ENCODE assay signal across 9 cellular contexts in the genomic region with DNA sequence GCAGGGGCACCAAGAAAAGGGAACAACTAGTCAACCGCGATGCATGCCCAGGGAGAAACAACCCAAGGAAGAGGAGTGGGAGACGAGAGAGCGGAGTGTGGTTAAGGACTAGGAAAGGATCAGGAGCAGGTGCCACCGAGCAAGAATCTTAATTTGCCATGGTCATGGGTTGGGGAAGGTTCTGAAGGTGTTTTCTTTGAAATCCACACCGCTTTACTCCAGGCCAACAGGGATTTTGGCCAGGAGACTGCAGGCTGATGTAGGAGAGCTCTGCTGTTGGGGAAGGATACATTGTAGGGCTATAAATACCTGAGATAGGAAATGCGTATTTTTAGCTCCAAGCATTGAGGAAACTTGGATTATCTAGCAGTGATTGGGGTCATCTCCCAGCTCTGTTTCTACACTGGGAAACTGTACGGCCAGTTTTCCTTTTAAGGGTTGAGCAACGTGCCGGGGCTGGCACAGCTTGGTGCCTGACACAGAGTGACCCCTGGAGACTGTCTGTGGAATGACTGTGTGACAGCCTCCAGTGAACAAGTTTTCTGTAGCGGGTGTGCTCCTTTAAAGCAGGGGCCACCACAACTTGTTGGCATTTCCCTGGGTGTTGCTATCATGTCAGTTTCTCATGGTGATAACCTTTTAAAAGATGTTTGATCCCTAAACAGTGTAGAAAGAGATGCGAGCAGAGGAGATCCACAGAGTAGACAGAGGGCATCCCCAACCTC. TPM values are rescaled to one million over a fixed set of nuclear protein-coding genes. Genes with fewer than 3 reads are reported as not detected.
DNase-seq lines count a peak whose midpoint lies in the region; ATAC-seq and TF ChIP-seq lines count a peak whose summit lies in the region.
"Had no signal": no experiment of that assay in that cellular context is flagged by ENCODE, and none has a peak within 500 bp of the region (broad histone marks: within the 10 kb centered on the region; RNA-seq: fewer than 3 reads in every experiment).

No MANE protein-coding gene starts in this region.

- no peak overlapping the region for H4K5ac ChIP-seq in mesendoderm (ENCODE audit: low read length)

- no peaks in the 10 kb centered on the region for H3K27me3 ChIP-seq in mesendoderm (ENCODE audit: insufficient read depth, low read length, poor library complexity)

- H3K18ac ChIP-seq in mesendoderm (ENCODE audit: low read length) = no peak overlapping the region

- WGBS in mesendoderm (ENCODE audit: extremely low coverage, insufficient coverage, low lambda C conversion rate) = no CpG with 5 or more reads among the region's 12 CpGs

- H2BK15ac ChIP-seq in mesendoderm (replicated peaks; ENCODE audit: low read depth) = no peak overlapping the region

- peak; percentile 13; the same call in 1 of the 2 replicates for TF ChIP-seq RAD21 in Ishikawa (IDR thresholded peaks at IDR 0.05; ENCODE audit: low read depth)

- no peaks in the 10 kb centered on the region for H3K79me2 ChIP-seq in mesendoderm (ENCODE audit: control insufficient read depth, insufficient read depth, low read length)

- H3K79me1 ChIP-seq in mesendoderm (ENCODE audit: low read length) = no peaks in the 10 kb centered on the region

- H3K56ac ChIP-seq in mesendoderm (ENCODE audit: low read length) = no peak overlapping the region

- no peak overlapping the region for H2BK120ac ChIP-seq in mesendoderm (ENCODE audit: low read depth, low read length)

- DNase-seq in AG09319 (ENCODE audit: extremely low read depth, low read depth) = no peak
- DNase-seq in mesendoderm = peak; percentile 44
- DNase-seq in cerebellar nuclear complex (lab: John Stamatoyannopoulos, UW) = no peak
- DNase-seq in NCI-H774 (lab: John Stamatoyannopoulos, UW) = no peak
- no peak for DNase-seq in DMS79 treated with DMSO at 0.1 percent for 48 hours (lab: John Stamatoyannopoulos, UW)

- H2BK5ac ChIP-seq in mesendoderm (ENCODE audit: low read length) = no peak overlapping the region

- no peak overlapping the region for H4K8ac ChIP-seq in mesendoderm (ENCODE audit: low read depth, low read length)

- H2AK5ac ChIP-seq in mesendoderm (ENCODE audit: low read length) = no peak overlapping the region

- no peak overlapping the region for H3K4me3 ChIP-seq in mesendoderm (ENCODE audit: low read length)
- H3K4me3 ChIP-seq: skin epidermis had no signal

- H3K4ac ChIP-seq in mesendoderm (ENCODE audit: low read depth, low read length) = no peak overlapping the region

- peak; percentile 59 for TF ChIP-seq CTCF in AG09319 (IDR thresholded peaks at IDR 0.05; ENCODE audit: low read depth, low read length)

- TF ChIP-seq EP300 in Ishikawa (IDR thresholded peaks at IDR 0.05; ENCODE audit: borderline replicate concordance) = no peak

- no peak for ATAC-seq in GM21723 (IDR thresholded peaks at IDR 0.05; ENCODE audit: unreplicated experiment)

- no peaks in the 10 kb centered on the region for H3K36me3 ChIP-seq in mesendoderm (ENCODE audit: control insufficient read depth, insufficient read depth, low read length)

- no peaks in the 10 kb centered on the region for H3K4me1 ChIP-seq in mesendoderm (ENCODE audit: control insufficient read depth, low read depth, low read length)

- H3K4me2 ChIP-seq in mesendoderm (ENCODE audit: low read length) = no peak overlapping the region

- no peak overlapping the region for H3K9ac ChIP-seq in mesendoderm (ENCODE audit: low read length)

- H3K27ac ChIP-seq in cingulate gyrus (ENCODE audit: low read depth, low read length) = peak overlapping the region; percentile 74
- no peak overlapping the region for H3K27ac ChIP-seq in mesendoderm (ENCODE audit: low read depth, low read length)
- H3K27ac ChIP-seq: skin epidermis had no signal

- no peak overlapping the region for H3K23ac ChIP-seq in mesendoderm (ENCODE audit: low read length)

TF ChIP-seq in Ishikawa, 13 proteins besides CTCF, POLR2A, EP300 and RAD21:
- TF ChIP-seq FOXM1 (IDR thresholded peaks at IDR 0.05; ENCODE audit: borderline replicate concordance, low read depth) (no peak), NFIC (IDR thresholded peaks at IDR 0.05) (no peak), TAF1 (IDR thresholded peaks at IDR 0.05; ENCODE audit: low read depth) (no peak), CREB1 (IDR thresholded peaks at IDR 0.05; ENCODE audit: low read depth) (no peak), EGR1 (IDR thresholded peaks at IDR 0.05) (no peak), YY1 (IDR thresholded peaks at IDR 0.05; ENCODE audit: low read depth) (no peak), ZBTB7A (IDR thresholded peaks at IDR 0.05; ENCODE audit: low read depth) (no peak), TCF12 (IDR thresholded peaks at IDR 0.05; ENCODE audit: low read depth) (no peak), TEAD4 (IDR thresholded peaks at IDR 0.05) (no peak), CEBPB (IDR thresholded peaks at IDR 0.05) (no peak)
- TF ChIP-seq, protein P1, sequence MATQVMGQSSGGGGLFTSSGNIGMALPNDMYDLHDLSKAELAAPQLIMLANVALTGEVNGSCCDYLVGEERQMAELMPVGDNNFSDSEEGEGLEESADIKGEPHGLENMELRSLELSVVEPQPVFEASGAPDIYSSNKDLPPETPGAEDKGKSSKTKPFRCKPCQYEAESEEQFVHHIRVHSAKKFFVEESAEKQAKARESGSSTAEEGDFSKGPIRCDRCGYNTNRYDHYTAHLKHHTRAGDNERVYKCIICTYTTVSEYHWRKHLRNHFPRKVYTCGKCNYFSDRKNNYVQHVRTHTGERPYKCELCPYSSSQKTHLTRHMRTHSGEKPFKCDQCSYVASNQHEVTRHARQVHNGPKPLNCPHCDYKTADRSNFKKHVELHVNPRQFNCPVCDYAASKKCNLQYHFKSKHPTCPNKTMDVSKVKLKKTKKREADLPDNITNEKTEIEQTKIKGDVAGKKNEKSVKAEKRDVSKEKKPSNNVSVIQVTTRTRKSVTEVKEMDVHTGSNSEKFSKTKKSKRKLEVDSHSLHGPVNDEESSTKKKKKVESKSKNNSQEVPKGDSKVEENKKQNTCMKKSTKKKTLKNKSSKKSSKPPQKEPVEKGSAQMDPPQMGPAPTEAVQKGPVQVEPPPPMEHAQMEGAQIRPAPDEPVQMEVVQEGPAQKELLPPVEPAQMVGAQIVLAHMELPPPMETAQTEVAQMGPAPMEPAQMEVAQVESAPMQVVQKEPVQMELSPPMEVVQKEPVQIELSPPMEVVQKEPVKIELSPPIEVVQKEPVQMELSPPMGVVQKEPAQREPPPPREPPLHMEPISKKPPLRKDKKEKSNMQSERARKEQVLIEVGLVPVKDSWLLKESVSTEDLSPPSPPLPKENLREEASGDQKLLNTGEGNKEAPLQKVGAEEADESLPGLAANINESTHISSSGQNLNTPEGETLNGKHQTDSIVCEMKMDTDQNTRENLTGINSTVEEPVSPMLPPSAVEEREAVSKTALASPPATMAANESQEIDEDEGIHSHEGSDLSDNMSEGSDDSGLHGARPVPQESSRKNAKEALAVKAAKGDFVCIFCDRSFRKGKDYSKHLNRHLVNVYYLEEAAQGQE (IDR thresholded peaks at IDR 0.05; ENCODE audit: low read depth) = no peak
- TF ChIP-seq, protein P2, sequence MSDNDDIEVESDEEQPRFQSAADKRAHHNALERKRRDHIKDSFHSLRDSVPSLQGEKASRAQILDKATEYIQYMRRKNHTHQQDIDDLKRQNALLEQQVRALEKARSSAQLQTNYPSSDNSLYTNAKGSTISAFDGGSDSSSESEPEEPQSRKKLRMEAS (IDR thresholded peaks at IDR 0.05) = no peak
- TF ChIP-seq, protein P3, sequence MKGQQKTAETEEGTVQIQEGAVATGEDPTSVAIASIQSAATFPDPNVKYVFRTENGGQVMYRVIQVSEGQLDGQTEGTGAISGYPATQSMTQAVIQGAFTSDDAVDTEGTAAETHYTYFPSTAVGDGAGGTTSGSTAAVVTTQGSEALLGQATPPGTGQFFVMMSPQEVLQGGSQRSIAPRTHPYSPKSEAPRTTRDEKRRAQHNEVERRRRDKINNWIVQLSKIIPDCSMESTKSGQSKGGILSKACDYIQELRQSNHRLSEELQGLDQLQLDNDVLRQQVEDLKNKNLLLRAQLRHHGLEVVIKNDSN (IDR thresholded peaks at IDR 0.05) = no peak

RNA-seq across cellular contexts. Expression of a gene that starts 34.2 kb away (rescaled TPM):
- 0.07 TPM for polyA plus RNA-seq in mesendoderm (2013, experiment 1 of 2)
- 0.04 TPM for polyA plus RNA-seq in mesendoderm (2013, experiment 2 of 2)
